11 cellular contexts compared by ENCODE assay signal in genomic region chr12:110107369-110108281, GRCh38. TPM values are rescaled to one million over a fixed set of nuclear protein-coding genes. Genes with fewer than 3 reads are reported as not detected.
DNase-seq lines count a peak whose midpoint lies in the region; ATAC-seq and TF ChIP-seq lines count a peak whose summit lies in the region.
"Had no signal": no experiment of that assay in that cellular context is flagged by ENCODE, and none has a peak within 500 bp of the region (broad histone marks: within the 10 kb centered on the region; RNA-seq: fewer than 3 reads in every experiment).

No MANE protein-coding gene starts in this region.

- peak overlapping the region; percentile 93 to 96 for H3K27ac ChIP-seq in liver (ENCODE audit: low read depth in 1 of 2, low read length in 2 of 2)
- peak overlapping the region in 3 of 4 donors; percentile 37 to 93 (median 92) for H3K27ac ChIP-seq in tibial nerve
- H3K27ac ChIP-seq in caudate nucleus (ENCODE audit: low read depth, low read length), result no peak overlapping the region
- H3K27ac ChIP-seq: neutrophil had no signal

- peak; percentile 28 for DNase-seq in HPDE6-E6E7 (ENCODE audit: extremely low spot score)
- DNase-seq in cardiac fibroblast (ENCODE audit: low read depth in 2 of 2), result peak; percentile 93 to 95
- DNase-seq in tibial nerve (ENCODE audit: low spot score in 2 of 2), result peak in 1 of 2 donors; percentile 59
- DNase-seq in NOMO-1 treated with dmso at 0.1 percent for 144 hours (lab: John Stamatoyannopoulos, UW; ENCODE audit: unreplicated experiment), result no peak
- DNase-seq in caudate nucleus (lab: John Stamatoyannopoulos, UW), result no peak
- DNase-seq: activated CD4-positive, CD25-positive, alpha-beta regulatory T cell; effector CD8-positive, alpha-beta T cell had no signal

- H3K27me3 ChIP-seq in liver (ENCODE audit: control insufficient read depth in 4 of 4, insufficient read depth in 4 of 4, low read length in 3 of 4), result no peaks in the 10 kb centered on the region
- no peaks in the 10 kb centered on the region for H3K27me3 ChIP-seq in tibial nerve
- H3K27me3 ChIP-seq: neutrophil had no signal

- H3K4me3 ChIP-seq in cardiac fibroblast (replicated peaks in 1 of 2; ENCODE audit: low read depth in 2 of 2, low read length in 2 of 2) (no peak overlapping the region), liver (ENCODE audit: low read depth in 1 of 3, low read length in 3 of 3) (no peak overlapping the region), tibial nerve (no peak overlapping the region)

- 78% methylated on average over 14 of the region's 14 CpGs for WGBS in liver
- WGBS in tibial nerve, 2 donors, result 57% methylated on average over 14 of the region's 14 CpGs

- no peak for TF ChIP-seq CTCF in cardiac fibroblast (IDR thresholded peaks at IDR 0.05; ENCODE audit: low read depth, low read length)
- no peak for TF ChIP-seq CTCF in liver (IDR thresholded peaks at IDR 0.05; ENCODE audit: low read depth, low read length, missing input control)
- no peak for TF ChIP-seq CTCF in tibial nerve (IDR thresholded peaks at IDR 0.05)

- no peak for TF ChIP-seq POLR2A in tibial nerve (IDR thresholded peaks at IDR 0.05)

- ATAC-seq in HG03442 (IDR thresholded peaks at IDR 0.05; ENCODE audit: unreplicated experiment) (no peak), GM18519 (IDR thresholded peaks at IDR 0.05; ENCODE audit: low FRiP score, unreplicated experiment) (no peak)

- TF ChIP-seq RAD21 in liver (IDR thresholded peaks at IDR 0.05), result no peak

- TF ChIP-seq EP300 in tibial nerve (IDR thresholded peaks at IDR 0.05), result no peak

- H3K9ac ChIP-seq in liver (ENCODE audit: low read depth in 1 of 2, low read length in 2 of 2), result no peak overlapping the region

- peaks cover 14 to 54% (median 34%) of the 10 kb centered on the region in 4 donors for H3K4me1 ChIP-seq in liver (ENCODE audit: control insufficient read depth in 4 of 4, insufficient read depth in 4 of 4, low read length in 3 of 4)
- peaks cover 0 to 56% (median 17%) of the 10 kb centered on the region in 4 donors for H3K4me1 ChIP-seq in tibial nerve

- H3K9me3 ChIP-seq in liver (ENCODE audit: control insufficient read depth in 4 of 4, low read length in 3 of 4), result no peaks in the 10 kb centered on the region
- no peaks in the 10 kb centered on the region for H3K9me3 ChIP-seq in tibial nerve
- H3K9me3 ChIP-seq: neutrophil had no signal

- H3K36me3 ChIP-seq in liver (ENCODE audit: control insufficient read depth in 4 of 4, insufficient read depth in 3 of 4, low read depth in 1 of 4, low read length in 3 of 4), result no peaks in the 10 kb centered on the region
- no peaks in the 10 kb centered on the region for H3K36me3 ChIP-seq in tibial nerve
- H3K36me3 ChIP-seq: neutrophil had no signal

TF ChIP-seq in liver, 16 proteins besides CTCF, POLR2A, EP300 and RAD21:
- no peak for TF ChIP-seq FOXA2 (IDR thresholded peaks at IDR 0.05)
- peak; percentile 35 to 63 for TF ChIP-seq EGR1 (IDR thresholded peaks at IDR 0.05; ENCODE audit: low read depth in 2 of 2)
- TF ChIP-seq HNF4A (conservative IDR thresholded peaks at IDR 0.05), result peak in 1 of 2 donors; percentile 3
- TF ChIP-seq GABPA (IDR thresholded peaks at IDR 0.05 in 1 of 2, conservative IDR thresholded peaks at IDR 0.05 in 1 of 2), result no peak
- TF ChIP-seq YY1 (IDR thresholded peaks at IDR 0.05), result no peak
- peak; percentile 25 to 48 for TF ChIP-seq RXRA (IDR thresholded peaks at IDR 0.05)
- TF ChIP-seq SP1 (IDR thresholded peaks at IDR 0.05), result peak; percentile 33

RNA-seq across cellular contexts. Expression of gene IFT81, which starts 16.5 kb away (rescaled TPM):
- total RNA-seq in liver (1 to 10 TPM; 2.4 to 4.9 TPM), tibial nerve (10 to 100 TPM; 11.5 to 36.1 (median 21.8) TPM)
- 1 to 10 TPM; 1.9 to 3.2 TPM for polyA plus RNA-seq in liver

RNA-seq across cellular contexts. Expression of gene C12orf76, which starts 59.3 kb away (rescaled TPM):
- 10 to 100 TPM in 1 of 2 donors, 1 to 10 TPM in 1; 5.9 to 22.4 TPM for total RNA-seq in liver
- 1 to 10 TPM; 5.6 to 6.4 TPM for polyA plus RNA-seq in liver
- total RNA-seq in tibial nerve, result 10 to 100 TPM; 19.4 to 29.7 (median 22.5) TPM

Comparison
In these comparisons a context has a peak if more than half of its experiments do, and no peak if none do; other contexts are left out.
1. DNase-seq: peak in HPDE6-E6E7 (single experiment) and cardiac fibroblast (2 of 2); none in NOMO-1 treated with dmso at 0.1 percent for 144 hours (single experiment) and caudate nucleus (0 of 61).